31 cellular contexts compared by ENCODE assay signal in genomic region chr17:33192961-33193911, GRCh38.
DNase-seq lines count a peak whose midpoint lies in the region; ATAC-seq and TF ChIP-seq lines count a peak whose summit lies in the region.
"Had no signal": no experiment of that assay in that cellular context is flagged by ENCODE, and none has a peak within 500 bp of the region (broad histone marks: within the 10 kb centered on the region; RNA-seq: fewer than 3 reads in every experiment).

No MANE protein-coding gene starts in this region.

- no peak for TF ChIP-seq CTCF in astrocyte of the cerebellum (IDR thresholded peaks at IDR 0.05; ENCODE audit: low read depth, low read length, missing control alignments)

- H3K36me3 ChIP-seq in iPS-15b (ENCODE audit: control insufficient read depth, insufficient read depth, low read length) (no peaks in the 10 kb centered on the region), MG63 (no peaks in the 10 kb centered on the region)
- H3K36me3 ChIP-seq: BE2C, esophagus squamous epithelium, heart left ventricle, transverse colon had no signal

- DNase-seq in HK-2 (ENCODE audit: unreplicated experiment) (peak; percentile 25), astrocyte of the cerebellum (ENCODE audit: low read depth) (peak; percentile 36), myocyte (ENCODE audit: low read depth) (peak; percentile 3), MG63 (no peak), activated gamma-delta T cell treated with Interleukin-2 at 50 U/mL for 16 hours (no peak)
- DNase-seq: activated CD4-positive, alpha-beta T cell treated with anti-CD3 and anti-CD28 coated beads, Interleukin-2, amount 50 U/mL, for 4 hours; activated CD8-positive, alpha-beta memory T cell treated with anti-CD3 and anti-CD28 coated beads, Interleukin-2, amount 10 ng/mL, durations not matched to agents 7 days and 5 days; activated naive CD4-positive, alpha-beta T cell; activated naive CD8-positive, alpha-beta T cell treated with anti-CD3 and anti-CD28 coated beads, Interleukin-2, amount 50 U/mL, for 24 hours; activated T-cell treated with anti-CD3 and anti-CD28 coated beads, Interleukin-2, amount 50 U/mL, for 4 hours; BE2C; CD8-positive, alpha-beta T cell; dermis blood vessel endothelial cell; EL; esophagus squamous epithelium; foreskin keratinocyte; HCEC 1CT; heart left ventricle; KBM-7; naive thymus-derived CD8-positive, alpha-beta T cell; NCI-H1105; NCI-H187; NCI-H2171 treated with DMSO at 0.1 percent for 48 hours; NCI-H524; Right ventricle myocardium superior; T-helper 17 cell; transverse colon had no signal

- no peak overlapping the region for H3K4me3 ChIP-seq in astrocyte of the cerebellum (ENCODE audit: low read depth, low read length)
- peak overlapping the region; percentile 3 for H3K4me3 ChIP-seq in iPS-15b (ENCODE audit: low read depth, low read length)
- H3K4me3 ChIP-seq in MG63 = no peak overlapping the region
- H3K4me3 ChIP-seq: esophagus squamous epithelium, heart left ventricle, transverse colon had no signal

- no peak overlapping the region for H3K9ac ChIP-seq in iPS-15b (ENCODE audit: low read depth, low read length)

- H3K9me3 ChIP-seq in iPS-15b (ENCODE audit: control insufficient read depth, insufficient read depth, low read length) = no peaks in the 10 kb centered on the region
- no peaks in the 10 kb centered on the region for H3K9me3 ChIP-seq in MG63
- H3K9me3 ChIP-seq: BE2C, esophagus squamous epithelium, heart left ventricle, transverse colon had no signal

- peaks cover 14% of the 10 kb centered on the region for H3K4me1 ChIP-seq in iPS-15b (ENCODE audit: control insufficient read depth, insufficient read depth, low read length)
- H3K4me1 ChIP-seq: BE2C, esophagus squamous epithelium, foreskin keratinocyte, heart left ventricle, transverse colon had no signal

- in situ Hi-C loops in astrocyte of the cerebellum (cut with HindIII; ENCODE audit: low sequenced_read_pairs) = no loop called here

- ATAC-seq in HG03521 (IDR thresholded peaks at IDR 0.05; ENCODE audit: unreplicated experiment) (no peak), GM18517 (IDR thresholded peaks at IDR 0.05; ENCODE audit: unreplicated experiment) (no peak)
- ATAC-seq: activated CD8-positive, alpha-beta memory T cell treated with anti-CD3 and anti-CD28 coated beads, Interleukin-2, amount 10 ng/mL, durations not matched to agents 7 days and 5 days; activated naive CD8-positive, alpha-beta T cell treated with anti-CD3 and anti-CD28 coated beads, Interleukin-2, amount 50 U/mL, for 24 hours; activated T-cell treated with anti-CD3 and anti-CD28 coated beads, Interleukin-2, amount 50 U/mL, for 4 hours; CD8-positive, alpha-beta T cell; foreskin keratinocyte; heart left ventricle; naive thymus-derived CD8-positive, alpha-beta T cell; stimulated activated effector memory CD8-positive, alpha-beta T cell treated with anti-CD3 and anti-CD28 coated beads, Interleukin-12 subunit alpha, Interleukin-12 subunit beta, amount 100 ng/mL, for 72 hours; T-helper 17 cell had no signal

- H3K27me3 ChIP-seq in iPS-15b (ENCODE audit: control insufficient read depth, insufficient read depth, low read length) = peaks cover 69% of the 10 kb centered on the region
- peaks cover 14% of the 10 kb centered on the region for H3K27me3 ChIP-seq in MG63

Comparison
In these comparisons a context has a peak if more than half of its experiments do, and no peak if none do; other contexts are left out.
1. DNase-seq: peak in HK-2 (single experiment), astrocyte of the cerebellum (single experiment) and myocyte (single experiment); none in MG63 (single experiment) and activated gamma-delta T cell treated with Interleukin-2 at 50 U/mL for 16 hours (single experiment).